In genomic region chr15:67135494-67135893, GRCh38 we compare ENCODE assay signal across 1 cellular context.
TF ChIP-seq lines count a peak whose summit lies in the region.

No MANE protein-coding gene starts in this region.

TF ChIP-seq in SK-N-SH, 30 proteins besides CTCF, POLR2A, EP300 and RAD21 (continued from another document):
- TF ChIP-seq REST (IDR thresholded peaks at IDR 0.05; ENCODE audit: low read depth, low read length) (no peak), SIN3A (IDR thresholded peaks at IDR 0.05; ENCODE audit: borderline replicate concordance, low read depth, low read length) (no peak), GABPA (IDR thresholded peaks at IDR 0.05; ENCODE audit: low read depth) (no peak), EZH2phosphoT487 (IDR thresholded peaks at IDR 0.05; ENCODE audit: borderline replicate concordance, low read depth) (no peak)
